Comparison of ENCODE assay signal across 9 cellular contexts in genomic region chr14:50002926-50003212, GRCh38.
DNase-seq lines count a peak whose midpoint lies in the region; ATAC-seq and TF ChIP-seq lines count a peak whose summit lies in the region.
"Had no signal": no experiment of that assay in that cellular context is flagged by ENCODE, and none has a peak within 500 bp of the region (broad histone marks: within the 10 kb centered on the region; RNA-seq: fewer than 3 reads in every experiment).

No MANE protein-coding gene starts in this region.

- H2BK120ac ChIP-seq in trophoblast cell (ENCODE audit: insufficient read depth, low read length, poor library complexity), result peak overlapping the region; percentile 94

- peak overlapping the region; percentile 88 for H3K4ac ChIP-seq in trophoblast cell (ENCODE audit: low read depth, low read length)

- peak overlapping the region; percentile 83 for H3K18ac ChIP-seq in trophoblast cell (ENCODE audit: low read length)

- no peak for ATAC-seq in omental fat pad (ENCODE audit: low FRiP score)

- H3K4me3 ChIP-seq in SJCRH30 (peak overlapping the region; percentile 63), esophagus squamous epithelium (peak overlapping the region; percentile 33 to 67 (median 56)), trophoblast cell (ENCODE audit: low read depth, low read length) (no peak overlapping the region)
- H3K4me3 ChIP-seq: mucosa of descending colon had no signal

- H3K27me3 ChIP-seq in SJCRH30 (no peaks in the 10 kb centered on the region), esophagus squamous epithelium (no peaks in the 10 kb centered on the region), trophoblast cell (ENCODE audit: insufficient read depth, low read length) (no peaks in the 10 kb centered on the region)

- intact Hi-C loops in esophagus squamous epithelium (cut with DNase I), result loop anchor here (5.0 kb wide), 1 partner anchor 111 kb away; the partner anchor contains the start of gene ARF6

- no peak overlapping the region for H3K9ac ChIP-seq in trophoblast cell (ENCODE audit: low read length)

- TF ChIP-seq POLR2A in esophagus squamous epithelium (IDR thresholded peaks at IDR 0.05), result no peak

- peak overlapping the region; percentile 78 for H4K8ac ChIP-seq in trophoblast cell (ENCODE audit: low read depth, low read length)

- DNase-seq in ELF-1 (ENCODE audit: low read depth, low spot score), result peak; percentile 44
- no peak for DNase-seq in SJCRH30
- no peak for DNase-seq in esophagus squamous epithelium (lab: John Stamatoyannopoulos, UW)
- no peak for DNase-seq in trophoblast cell
- no peak for DNase-seq in omental fat pad (ENCODE audit: low spot score)
- DNase-seq in hepatic stellate cell (ENCODE audit: low spot score), result no peak
- no peak for DNase-seq in NCI-H1092 (lab: John Stamatoyannopoulos, UW)
- no peak for DNase-seq in COR-L47 (lab: John Stamatoyannopoulos, UW)

- WGBS in esophagus squamous epithelium, 2 donors, result 17 to 20% methylated on average over 5 to 7 of the region's 7 CpGs
- no CpG with 5 or more reads among the region's 7 CpGs for WGBS in trophoblast cell (ENCODE audit: extremely low coverage, insufficient coverage, insufficient read length)

- H3K14ac ChIP-seq in trophoblast cell (ENCODE audit: low read length), result peak overlapping the region; percentile 91

- peak overlapping the region; percentile 81 for H2BK12ac ChIP-seq in trophoblast cell (ENCODE audit: low read length)

- H3K4me1 ChIP-seq in SJCRH30 (peaks cover 18% of the 10 kb centered on the region), esophagus squamous epithelium (peaks cover 50 to 86% (median 57%) of the 10 kb centered on the region in 3 donors), trophoblast cell (ENCODE audit: control insufficient read depth in 1 of 2, insufficient read depth in 2 of 2, low read length in 2 of 2) (peaks cover 28 to 51% of the 10 kb centered on the region in 2 experiments)

- peak overlapping the region; percentile 95 for H2BK5ac ChIP-seq in trophoblast cell (ENCODE audit: low read depth, low read length, poor library complexity)

- H3K27ac ChIP-seq in SJCRH30 (no peak overlapping the region), esophagus squamous epithelium (peak overlapping the region; percentile 92 to 98 (median 96)), trophoblast cell (ENCODE audit: low read depth, low read length) (peak overlapping the region; percentile 100)

- H4K91ac ChIP-seq in trophoblast cell (ENCODE audit: low read depth, low read length), result peak overlapping the region; percentile 98

- H2AK5ac ChIP-seq in trophoblast cell (ENCODE audit: low read length), result peak overlapping the region; percentile 87

- H3K79me1 ChIP-seq in trophoblast cell (ENCODE audit: low read length), result peaks cover 65% of the 10 kb centered on the region

- H2AFZ ChIP-seq in trophoblast cell (ENCODE audit: insufficient read depth, low read length, poor library complexity), result peak overlapping the region; percentile 28

- H4K12ac ChIP-seq in trophoblast cell (ENCODE audit: low read depth, low read length), result peak overlapping the region; percentile 55

- peak overlapping the region; percentile 62 for H3K4me2 ChIP-seq in trophoblast cell (ENCODE audit: low read length)

- no peak overlapping the region for H3K23ac ChIP-seq in trophoblast cell (ENCODE audit: low read length)

- TF ChIP-seq CTCF in esophagus squamous epithelium (IDR thresholded peaks at IDR 0.05) (no peak), omental fat pad (IDR thresholded peaks at IDR 0.05) (no peak)

- peaks cover 23% of the 10 kb centered on the region for H3K79me2 ChIP-seq in trophoblast cell (ENCODE audit: control insufficient read depth, insufficient read depth, low read length, poor library complexity)

- no peaks in the 10 kb centered on the region for H3K9me3 ChIP-seq in SJCRH30 (replicated peaks)
- no peaks in the 10 kb centered on the region for H3K9me3 ChIP-seq in esophagus squamous epithelium
- H3K9me3 ChIP-seq in trophoblast cell (ENCODE audit: insufficient read depth, low read depth, low read length), result no peaks in the 10 kb centered on the region
- H3K9me3 ChIP-seq: mucosa of descending colon had no signal

- H3K36me3 ChIP-seq in SJCRH30 (no peaks in the 10 kb centered on the region), esophagus squamous epithelium (no peaks in the 10 kb centered on the region), trophoblast cell (ENCODE audit: control insufficient read depth in 1 of 2, insufficient read depth in 2 of 2, low read length in 2 of 2) (no peaks in the 10 kb centered on the region)
